ENCODE assay signal across 1 cellular context in genomic region chr3:148790841-148791240, GRCh38.
TF ChIP-seq lines count a peak whose summit lies in the region.

No MANE protein-coding gene starts in this region.

TF ChIP-seq in HepG2, 621 proteins besides CTCF, POLR2A, EP300 and RAD21 (continued from another document):
- TF ChIP-seq ZNF704 (CRISPR knock-in tag; IDR thresholded peaks at IDR 0.05; ENCODE audit: borderline replicate concordance) (no peak), XRCC5 (optimal IDR thresholded peaks at IDR 0.05; ENCODE audit: low read length) (no peak), ZNF672 (CRISPR knock-in tag; IDR thresholded peaks at IDR 0.05) (no peak), SP140L (CRISPR knock-in tag; IDR thresholded peaks at IDR 0.05; ENCODE audit: borderline replicate concordance) (no peak), NR0B2 (CRISPR knock-in tag; IDR thresholded peaks at IDR 0.05) (no peak), AGO1 (IDR thresholded peaks at IDR 0.05; ENCODE audit: low read depth, low read length, poor library complexity, severe bottlenecking) (no peak), REXO4 (CRISPR knock-in tag; IDR thresholded peaks at IDR 0.05; ENCODE audit: borderline replicate concordance) (no peak), ZNF883 (CRISPR knock-in tag; IDR thresholded peaks at IDR 0.05; ENCODE audit: not compliant biosample characterization) (no peak), NR1H2 (CRISPR knock-in tag; IDR thresholded peaks at IDR 0.05; ENCODE audit: borderline replicate concordance, low read depth) (no peak), ZNF576 (CRISPR knock-in tag; IDR thresholded peaks at IDR 0.05) (no peak), RFXAP (CRISPR knock-in tag; IDR thresholded peaks at IDR 0.05; ENCODE audit: borderline replicate concordance) (no peak), CEBPZ (IDR thresholded peaks at IDR 0.05; ENCODE audit: low read length) (no peak), AKNA (CRISPR knock-in tag; IDR thresholded peaks at IDR 0.05; ENCODE audit: borderline replicate concordance) (no peak), PPARG (CRISPR knock-in tag; conservative IDR thresholded peaks at IDR 0.05) (no peak), ZNF577 (CRISPR knock-in tag; IDR thresholded peaks at IDR 0.05; ENCODE audit: borderline replicate concordance, low read depth) (no peak)
